ENCODE assay signal across 1 cellular context in the genomic region with DNA sequence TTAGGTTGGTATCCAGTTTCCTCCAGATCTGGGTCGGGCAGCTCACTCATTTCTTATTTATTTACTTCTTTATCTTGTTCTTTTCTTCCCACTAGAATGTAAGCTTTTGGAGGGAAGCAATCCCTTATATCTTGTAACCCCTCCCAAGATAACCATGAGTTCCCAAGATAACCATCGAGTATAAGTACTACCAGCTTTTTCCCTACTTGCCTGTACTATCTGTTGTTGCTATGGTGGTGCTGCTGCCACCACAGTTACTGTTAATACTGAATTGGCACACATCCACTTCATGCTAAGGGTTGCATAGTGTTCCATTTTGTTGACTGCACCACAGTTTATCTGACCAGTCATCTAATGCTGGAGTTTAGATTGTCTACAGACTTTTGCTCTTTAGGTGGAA.
TF ChIP-seq lines count a peak whose summit lies in the region.

No MANE protein-coding gene starts in this region.

TF ChIP-seq in K562, 482 proteins besides CTCF, POLR2A, EP300 and RAD21 (continued from another document):
- TF ChIP-seq, protein P1, sequence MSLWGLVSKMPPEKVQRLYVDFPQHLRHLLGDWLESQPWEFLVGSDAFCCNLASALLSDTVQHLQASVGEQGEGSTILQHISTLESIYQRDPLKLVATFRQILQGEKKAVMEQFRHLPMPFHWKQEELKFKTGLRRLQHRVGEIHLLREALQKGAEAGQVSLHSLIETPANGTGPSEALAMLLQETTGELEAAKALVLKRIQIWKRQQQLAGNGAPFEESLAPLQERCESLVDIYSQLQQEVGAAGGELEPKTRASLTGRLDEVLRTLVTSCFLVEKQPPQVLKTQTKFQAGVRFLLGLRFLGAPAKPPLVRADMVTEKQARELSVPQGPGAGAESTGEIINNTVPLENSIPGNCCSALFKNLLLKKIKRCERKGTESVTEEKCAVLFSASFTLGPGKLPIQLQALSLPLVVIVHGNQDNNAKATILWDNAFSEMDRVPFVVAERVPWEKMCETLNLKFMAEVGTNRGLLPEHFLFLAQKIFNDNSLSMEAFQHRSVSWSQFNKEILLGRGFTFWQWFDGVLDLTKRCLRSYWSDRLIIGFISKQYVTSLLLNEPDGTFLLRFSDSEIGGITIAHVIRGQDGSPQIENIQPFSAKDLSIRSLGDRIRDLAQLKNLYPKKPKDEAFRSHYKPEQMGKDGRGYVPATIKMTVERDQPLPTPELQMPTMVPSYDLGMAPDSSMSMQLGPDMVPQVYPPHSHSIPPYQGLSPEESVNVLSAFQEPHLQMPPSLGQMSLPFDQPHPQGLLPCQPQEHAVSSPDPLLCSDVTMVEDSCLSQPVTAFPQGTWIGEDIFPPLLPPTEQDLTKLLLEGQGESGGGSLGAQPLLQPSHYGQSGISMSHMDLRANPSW (CRISPR knock-in tag; IDR thresholded peaks at IDR 0.05), result 0 out of 2 replicates have a peak, but pooled peaks have one; percentile 85
- TF ChIP-seq, protein P2, sequence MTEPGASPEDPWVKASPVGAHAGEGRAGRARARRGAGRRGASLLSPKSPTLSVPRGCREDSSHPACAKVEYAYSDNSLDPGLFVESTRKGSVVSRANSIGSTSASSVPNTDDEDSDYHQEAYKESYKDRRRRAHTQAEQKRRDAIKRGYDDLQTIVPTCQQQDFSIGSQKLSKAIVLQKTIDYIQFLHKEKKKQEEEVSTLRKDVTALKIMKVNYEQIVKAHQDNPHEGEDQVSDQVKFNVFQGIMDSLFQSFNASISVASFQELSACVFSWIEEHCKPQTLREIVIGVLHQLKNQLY (CRISPR knock-in tag; conservative IDR thresholded peaks at IDR 0.05), result peak in 1 of 2 experiments; percentile 57; a peak in 1 of 4 replicates
- peak; percentile 41; the same call in 1 of the 2 replicates for TF ChIP-seq E2F1 (CRISPR knock-in tag; IDR thresholded peaks at IDR 0.05)
